1 cellular context compared by ENCODE assay signal in the genomic region with DNA sequence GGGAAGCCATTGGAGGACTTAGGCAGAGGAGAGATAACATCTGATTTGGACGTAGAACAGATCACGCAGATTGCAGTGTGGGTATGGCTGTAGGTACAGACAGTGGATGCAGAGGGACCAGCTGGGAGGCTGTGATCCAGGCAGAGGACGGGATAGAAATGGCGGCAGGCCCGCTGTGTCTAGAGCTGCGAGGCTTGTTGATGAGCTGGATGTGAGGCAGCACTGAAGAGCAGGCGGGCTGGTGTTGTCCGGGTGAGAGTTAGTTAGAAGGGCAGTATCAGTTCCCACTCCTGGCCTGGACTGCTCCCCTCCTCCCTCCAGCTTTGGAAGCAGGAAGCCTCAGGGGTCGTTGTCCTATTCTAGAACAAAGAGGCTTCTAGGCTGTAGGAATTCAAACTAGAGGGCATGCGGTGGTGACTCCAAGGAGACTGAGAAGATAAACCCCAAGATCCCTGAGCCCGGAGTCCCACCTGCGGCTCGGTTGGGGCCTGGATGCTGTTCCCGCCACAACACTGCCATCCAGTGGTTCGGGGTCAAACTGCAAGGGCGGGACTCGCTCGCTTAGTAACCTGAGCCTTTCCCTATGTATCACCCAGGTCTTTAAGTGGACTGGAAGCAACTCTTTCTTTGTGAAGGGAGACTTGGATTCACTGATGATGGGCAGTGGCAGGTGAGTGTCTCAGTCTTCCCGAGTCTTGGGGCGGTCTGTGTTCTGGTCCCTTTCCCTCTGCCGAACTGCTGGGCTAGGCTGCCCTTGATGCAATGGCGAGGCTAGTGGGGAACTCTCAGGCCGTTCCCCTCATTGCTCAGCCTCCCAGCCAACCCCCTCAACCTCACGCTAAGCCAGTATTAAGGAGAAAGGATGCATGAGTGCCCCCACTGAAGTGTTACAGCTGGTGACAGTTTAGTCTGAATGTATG.
TF ChIP-seq lines count a peak whose summit lies in the region.

No MANE protein-coding gene starts in this region.

TF ChIP-seq in HepG2, 621 proteins besides CTCF, POLR2A, EP300 and RAD21 (continued from another document and continues in another):
- TF ChIP-seq, protein P1, sequence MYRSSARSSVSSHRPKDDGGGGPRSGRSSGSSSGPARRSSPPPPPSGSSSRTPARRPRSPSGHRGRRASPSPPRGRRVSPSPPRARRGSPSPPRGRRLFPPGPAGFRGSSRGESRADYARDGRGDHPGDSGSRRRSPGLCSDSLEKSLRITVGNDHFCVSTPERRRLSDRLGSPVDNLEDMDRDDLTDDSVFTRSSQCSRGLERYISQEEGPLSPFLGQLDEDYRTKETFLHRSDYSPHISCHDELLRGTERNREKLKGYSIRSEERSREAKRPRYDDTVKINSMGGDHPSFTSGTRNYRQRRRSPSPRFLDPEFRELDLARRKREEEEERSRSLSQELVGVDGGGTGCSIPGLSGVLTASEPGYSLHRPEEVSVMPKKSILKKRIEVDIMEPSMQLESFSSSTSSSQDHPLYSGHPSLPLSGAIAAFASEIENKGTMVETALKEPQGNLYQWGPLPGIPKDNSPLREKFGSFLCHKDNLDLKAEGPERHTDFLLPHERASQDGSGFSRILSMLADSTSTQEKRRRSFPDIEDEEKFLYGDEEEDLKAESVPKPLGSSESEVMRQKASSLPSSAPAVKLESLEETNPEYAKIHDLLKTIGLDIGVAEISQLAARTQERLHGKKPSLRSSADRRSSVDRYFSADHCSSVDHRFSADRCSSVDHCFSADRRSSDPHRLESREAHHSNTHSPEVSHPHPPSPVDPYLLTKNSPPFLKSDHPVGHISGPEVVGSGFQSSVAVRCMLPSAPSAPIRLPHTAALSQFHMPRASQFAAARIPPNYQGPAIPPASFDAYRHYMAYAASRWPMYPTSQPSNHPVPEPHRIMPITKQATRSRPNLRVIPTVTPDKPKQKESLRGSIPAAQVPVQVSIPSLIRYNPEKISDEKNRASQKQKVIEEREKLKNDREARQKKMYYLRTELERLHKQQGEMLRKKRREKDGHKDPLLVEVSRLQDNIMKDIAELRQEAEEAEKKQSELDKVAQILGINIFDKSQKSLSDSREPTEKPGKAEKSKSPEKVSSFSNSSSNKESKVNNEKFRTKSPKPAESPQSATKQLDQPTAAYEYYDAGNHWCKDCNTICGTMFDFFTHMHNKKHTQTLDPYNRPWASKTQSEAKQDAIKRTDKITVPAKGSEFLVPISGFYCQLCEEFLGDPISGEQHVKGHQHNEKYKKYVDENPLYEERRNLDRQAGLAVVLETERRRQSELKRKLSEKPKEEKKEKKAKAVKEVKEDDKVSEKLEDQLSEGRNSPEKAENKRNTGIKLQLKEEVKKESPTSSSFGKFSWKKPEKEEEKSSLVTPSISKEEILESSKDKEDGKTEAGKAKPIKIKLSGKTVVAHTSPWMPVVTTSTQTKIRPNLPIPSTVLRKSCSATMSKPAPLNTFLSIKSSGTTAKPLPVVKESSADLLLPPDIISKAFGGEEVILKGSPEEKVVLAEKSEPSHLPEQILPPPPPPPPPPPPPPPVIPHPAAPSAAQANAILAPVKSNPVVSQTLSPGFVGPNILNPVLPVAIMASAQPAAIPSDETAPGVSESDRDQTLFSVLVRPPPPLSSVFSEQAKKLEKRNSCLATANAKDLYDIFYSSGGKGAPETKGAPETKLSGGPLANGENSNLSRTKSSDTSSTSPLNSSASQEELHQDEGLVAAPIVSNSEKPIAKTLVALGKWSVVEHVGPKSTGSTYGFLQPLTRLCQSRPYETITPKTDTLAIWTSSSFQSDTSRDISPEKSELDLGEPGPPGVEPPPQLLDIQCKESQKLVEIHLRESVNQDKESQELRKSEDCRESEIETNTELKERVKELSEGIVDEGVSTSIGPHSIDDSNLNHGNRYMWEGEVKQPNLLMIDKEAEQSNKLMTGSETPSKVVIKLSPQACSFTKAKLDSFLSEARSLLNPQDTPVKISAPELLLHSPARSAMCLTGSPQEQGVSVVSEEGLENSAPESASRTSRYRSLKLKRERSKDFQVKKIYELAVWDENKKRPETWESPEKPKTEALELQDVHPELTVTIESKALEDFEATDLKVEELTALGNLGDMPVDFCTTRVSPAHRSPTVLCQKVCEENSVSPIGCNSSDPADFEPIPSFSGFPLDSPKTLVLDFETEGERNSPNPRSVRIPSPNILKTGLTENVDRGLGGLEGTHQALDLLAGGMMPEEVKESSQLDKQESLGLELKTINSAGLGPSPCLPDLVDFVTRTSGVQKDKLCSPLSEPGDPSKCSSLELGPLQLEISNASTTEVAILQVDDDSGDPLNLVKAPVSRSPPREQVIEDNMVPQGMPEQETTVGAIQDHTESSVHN (CRISPR knock-in tag; IDR thresholded peaks at IDR 0.05) = no peak; the same call in 1 of the 2 replicates
- TF ChIP-seq SP2 (CRISPR knock-in tag; IDR thresholded peaks at IDR 0.05) = no peak
- TF ChIP-seq AKAP8 (CRISPR knock-in tag; IDR thresholded peaks at IDR 0.05) = peak; percentile 93
- no peak for TF ChIP-seq ZNF451 (CRISPR knock-in tag; IDR thresholded peaks at IDR 0.05)
- TF ChIP-seq ZBTB3 (CRISPR knock-in tag; IDR thresholded peaks at IDR 0.05; ENCODE audit: borderline replicate concordance, low read depth) = no peak
- TF ChIP-seq NCOA5 (CRISPR knock-in tag; IDR thresholded peaks at IDR 0.05) = no peak
- TF ChIP-seq ZNF773 (CRISPR knock-in tag; IDR thresholded peaks at IDR 0.05; ENCODE audit: borderline replicate concordance) = no peak
- no peak for TF ChIP-seq HOXA9 (CRISPR knock-in tag; IDR thresholded peaks at IDR 0.05; ENCODE audit: borderline replicate concordance)
- no peak for TF ChIP-seq ZSCAN31 (CRISPR knock-in tag; IDR thresholded peaks at IDR 0.05; ENCODE audit: low read depth)
- TF ChIP-seq, protein P2, sequence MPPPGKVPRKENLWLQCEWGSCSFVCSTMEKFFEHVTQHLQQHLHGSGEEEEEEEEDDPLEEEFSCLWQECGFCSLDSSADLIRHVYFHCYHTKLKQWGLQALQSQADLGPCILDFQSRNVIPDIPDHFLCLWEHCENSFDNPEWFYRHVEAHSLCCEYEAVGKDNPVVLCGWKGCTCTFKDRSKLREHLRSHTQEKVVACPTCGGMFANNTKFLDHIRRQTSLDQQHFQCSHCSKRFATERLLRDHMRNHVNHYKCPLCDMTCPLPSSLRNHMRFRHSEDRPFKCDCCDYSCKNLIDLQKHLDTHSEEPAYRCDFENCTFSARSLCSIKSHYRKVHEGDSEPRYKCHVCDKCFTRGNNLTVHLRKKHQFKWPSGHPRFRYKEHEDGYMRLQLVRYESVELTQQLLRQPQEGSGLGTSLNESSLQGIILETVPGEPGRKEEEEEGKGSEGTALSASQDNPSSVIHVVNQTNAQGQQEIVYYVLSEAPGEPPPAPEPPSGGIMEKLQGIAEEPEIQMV (CRISPR knock-in tag; IDR thresholded peaks at IDR 0.05; ENCODE audit: low read depth) = no peak; the same call in 1 of the 2 replicates
- TF ChIP-seq, protein P3, sequence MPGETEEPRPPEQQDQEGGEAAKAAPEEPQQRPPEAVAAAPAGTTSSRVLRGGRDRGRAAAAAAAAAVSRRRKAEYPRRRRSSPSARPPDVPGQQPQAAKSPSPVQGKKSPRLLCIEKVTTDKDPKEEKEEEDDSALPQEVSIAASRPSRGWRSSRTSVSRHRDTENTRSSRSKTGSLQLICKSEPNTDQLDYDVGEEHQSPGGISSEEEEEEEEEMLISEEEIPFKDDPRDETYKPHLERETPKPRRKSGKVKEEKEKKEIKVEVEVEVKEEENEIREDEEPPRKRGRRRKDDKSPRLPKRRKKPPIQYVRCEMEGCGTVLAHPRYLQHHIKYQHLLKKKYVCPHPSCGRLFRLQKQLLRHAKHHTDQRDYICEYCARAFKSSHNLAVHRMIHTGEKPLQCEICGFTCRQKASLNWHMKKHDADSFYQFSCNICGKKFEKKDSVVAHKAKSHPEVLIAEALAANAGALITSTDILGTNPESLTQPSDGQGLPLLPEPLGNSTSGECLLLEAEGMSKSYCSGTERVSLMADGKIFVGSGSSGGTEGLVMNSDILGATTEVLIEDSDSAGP (CRISPR knock-in tag; IDR thresholded peaks at IDR 0.05; ENCODE audit: borderline replicate concordance) = peak; percentile 64; the same call in 1 of the 2 replicates
- peak; percentile 68; the same call in 1 of the 2 replicates for TF ChIP-seq NFKB2 (CRISPR knock-in tag; IDR thresholded peaks at IDR 0.05; ENCODE audit: borderline replicate concordance)
- no peak for TF ChIP-seq MTA1 (CRISPR knock-in tag; IDR thresholded peaks at IDR 0.05; ENCODE audit: borderline replicate concordance)
- no peak for TF ChIP-seq MAF1 (CRISPR knock-in tag; IDR thresholded peaks at IDR 0.05; ENCODE audit: borderline replicate concordance)
- peak; percentile 68 for TF ChIP-seq RXRA (CRISPR knock-in tag; IDR thresholded peaks at IDR 0.05)
- TF ChIP-seq PAF1 (CRISPR knock-in tag; IDR thresholded peaks at IDR 0.05) = 0 out of 2 replicates have a peak, but pooled peaks have one; percentile 71
- TF ChIP-seq ZNF543 (CRISPR knock-in tag; IDR thresholded peaks at IDR 0.05) = no peak
- TF ChIP-seq, protein P4, sequence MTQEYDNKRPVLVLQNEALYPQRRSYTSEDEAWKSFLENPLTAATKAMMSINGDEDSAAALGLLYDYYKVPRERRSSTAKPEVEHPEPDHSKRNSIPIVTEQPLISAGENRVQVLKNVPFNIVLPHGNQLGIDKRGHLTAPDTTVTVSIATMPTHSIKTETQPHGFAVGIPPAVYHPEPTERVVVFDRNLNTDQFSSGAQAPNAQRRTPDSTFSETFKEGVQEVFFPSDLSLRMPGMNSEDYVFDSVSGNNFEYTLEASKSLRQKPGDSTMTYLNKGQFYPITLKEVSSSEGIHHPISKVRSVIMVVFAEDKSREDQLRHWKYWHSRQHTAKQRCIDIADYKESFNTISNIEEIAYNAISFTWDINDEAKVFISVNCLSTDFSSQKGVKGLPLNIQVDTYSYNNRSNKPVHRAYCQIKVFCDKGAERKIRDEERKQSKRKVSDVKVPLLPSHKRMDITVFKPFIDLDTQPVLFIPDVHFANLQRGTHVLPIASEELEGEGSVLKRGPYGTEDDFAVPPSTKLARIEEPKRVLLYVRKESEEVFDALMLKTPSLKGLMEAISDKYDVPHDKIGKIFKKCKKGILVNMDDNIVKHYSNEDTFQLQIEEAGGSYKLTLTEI (CRISPR knock-in tag; conservative IDR thresholded peaks at IDR 0.05) = no peak
- TF ChIP-seq IKZF1 (IDR thresholded peaks at IDR 0.05) = no peak
- no peak for TF ChIP-seq ZNF326 (CRISPR knock-in tag; IDR thresholded peaks at IDR 0.05; ENCODE audit: borderline replicate concordance)
- TF ChIP-seq SAFB2 (CRISPR knock-in tag; IDR thresholded peaks at IDR 0.05; ENCODE audit: borderline replicate concordance, low read depth) = peak; percentile 86; the same call in 1 of the 2 replicates
- TF ChIP-seq, protein P5, sequence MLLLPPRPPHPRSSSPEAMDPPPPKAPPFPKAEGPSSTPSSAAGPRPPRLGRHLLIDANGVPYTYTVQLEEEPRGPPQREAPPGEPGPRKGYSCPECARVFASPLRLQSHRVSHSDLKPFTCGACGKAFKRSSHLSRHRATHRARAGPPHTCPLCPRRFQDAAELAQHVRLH (CRISPR knock-in tag; IDR thresholded peaks at IDR 0.05; ENCODE audit: borderline replicate concordance, low read depth) = peak; percentile 73; the same call in 1 of the 2 replicates
- TF ChIP-seq, protein P6, sequence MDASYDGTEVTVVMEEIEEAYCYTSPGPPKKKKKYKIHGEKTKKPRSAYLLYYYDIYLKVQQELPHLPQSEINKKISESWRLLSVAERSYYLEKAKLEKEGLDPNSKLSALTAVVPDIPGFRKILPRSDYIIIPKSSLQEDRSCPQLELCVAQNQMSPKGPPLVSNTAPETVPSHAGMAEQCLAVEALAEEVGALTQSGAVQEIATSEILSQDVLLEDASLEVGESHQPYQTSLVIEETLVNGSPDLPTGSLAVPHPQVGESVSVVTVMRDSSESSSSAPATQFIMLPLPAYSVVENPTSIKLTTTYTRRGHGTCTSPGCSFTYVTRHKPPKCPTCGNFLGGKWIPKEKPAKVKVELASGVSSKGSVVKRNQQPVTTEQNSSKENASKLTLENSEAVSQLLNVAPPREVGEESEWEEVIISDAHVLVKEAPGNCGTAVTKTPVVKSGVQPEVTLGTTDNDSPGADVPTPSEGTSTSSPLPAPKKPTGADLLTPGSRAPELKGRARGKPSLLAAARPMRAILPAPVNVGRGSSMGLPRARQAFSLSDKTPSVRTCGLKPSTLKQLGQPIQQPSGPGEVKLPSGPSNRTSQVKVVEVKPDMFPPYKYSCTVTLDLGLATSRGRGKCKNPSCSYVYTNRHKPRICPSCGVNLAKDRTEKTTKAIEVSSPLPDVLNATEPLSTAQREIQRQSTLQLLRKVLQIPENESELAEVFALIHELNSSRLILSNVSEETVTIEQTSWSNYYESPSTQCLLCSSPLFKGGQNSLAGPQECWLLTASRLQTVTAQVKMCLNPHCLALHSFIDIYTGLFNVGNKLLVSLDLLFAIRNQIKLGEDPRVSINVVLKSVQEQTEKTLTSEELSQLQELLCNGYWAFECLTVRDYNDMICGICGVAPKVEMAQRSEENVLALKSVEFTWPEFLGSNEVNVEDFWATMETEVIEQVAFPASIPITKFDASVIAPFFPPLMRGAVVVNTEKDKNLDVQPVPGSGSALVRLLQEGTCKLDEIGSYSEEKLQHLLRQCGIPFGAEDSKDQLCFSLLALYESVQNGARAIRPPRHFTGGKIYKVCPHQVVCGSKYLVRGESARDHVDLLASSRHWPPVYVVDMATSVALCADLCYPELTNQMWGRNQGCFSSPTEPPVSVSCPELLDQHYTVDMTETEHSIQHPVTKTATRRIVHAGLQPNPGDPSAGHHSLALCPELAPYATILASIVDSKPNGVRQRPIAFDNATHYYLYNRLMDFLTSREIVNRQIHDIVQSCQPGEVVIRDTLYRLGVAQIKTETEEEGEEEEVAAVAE (CRISPR knock-in tag; IDR thresholded peaks at IDR 0.05; ENCODE audit: borderline replicate concordance) = peak; percentile 74; the same call in 1 of the 2 replicates
- TF ChIP-seq ZNF17 (CRISPR knock-in tag; IDR thresholded peaks at IDR 0.05) = no peak
- TF ChIP-seq ZNF367 (CRISPR knock-in tag; IDR thresholded peaks at IDR 0.05; ENCODE audit: borderline replicate concordance) = no peak
- no peak for TF ChIP-seq HCFC1 (IDR thresholded peaks at IDR 0.05; ENCODE audit: low read depth, low read length)
- TF ChIP-seq MTF2 (CRISPR knock-in tag; IDR thresholded peaks at IDR 0.05; ENCODE audit: borderline replicate concordance) = no peak
- TF ChIP-seq, protein P7, sequence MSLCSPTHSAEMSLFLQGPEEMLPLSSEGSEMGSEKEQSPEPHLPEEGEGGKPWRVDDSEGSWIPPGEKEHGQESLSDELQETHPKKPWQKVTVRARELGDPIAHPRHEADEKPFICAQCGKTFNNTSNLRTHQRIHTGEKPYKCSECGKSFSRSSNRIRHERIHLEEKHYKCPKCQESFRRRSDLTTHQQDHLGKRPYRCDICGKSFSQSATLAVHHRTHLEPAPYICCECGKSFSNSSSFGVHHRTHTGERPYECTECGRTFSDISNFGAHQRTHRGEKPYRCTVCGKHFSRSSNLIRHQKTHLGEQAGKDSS (CRISPR knock-in tag; IDR thresholded peaks at IDR 0.05; ENCODE audit: borderline replicate concordance, low read depth) = peak; percentile 52; the same call in 1 of the 2 replicates
- TF ChIP-seq IRF2 (CRISPR knock-in tag; IDR thresholded peaks at IDR 0.05) = peak; percentile 71
- TF ChIP-seq THAP11 (CRISPR knock-in tag; IDR thresholded peaks at IDR 0.05) = peak; percentile 57; the same call in 1 of the 2 replicates
